ENCODE assay signal across 8 cellular contexts in genomic region chr6:39189915-39190544, GRCh38. TPM values are rescaled to one million over a fixed set of nuclear protein-coding genes. Genes with fewer than 3 reads are reported as not detected.
DNase-seq lines count a peak whose midpoint lies in the region; ATAC-seq, FAIRE-seq and TF ChIP-seq lines count a peak whose summit lies in the region.

No MANE protein-coding gene starts in this region.

- H3K4me1 Mint-ChIP-seq in activated CD8-positive, alpha-beta memory T cell treated with anti-CD3 and anti-CD28 coated beads, Interleukin-2, amount 10 ng/mL, durations not matched to agents 7 days and 5 days: peaks cover 19% of the 10 kb centered on the region
- H3K4me1 Mint-ChIP-seq in activated T-helper 2 cell treated with anti-CD3 and anti-CD28 coated beads, Interferon-gamma antibody, Interleukin-2, Interleukin-4, amounts not matched to agents 10 μg/mL and 5 μg/mL and 100 μg/mL, durations not matched to agents 14 hours and 24 hours and 36 hours (ENCODE audit: low read depth): peaks cover 28% of the 10 kb centered on the region

- no peak overlapping the region for H3K27ac Mint-ChIP-seq in activated CD8-positive, alpha-beta memory T cell treated with anti-CD3 and anti-CD28 coated beads, Interleukin-2, amount 10 ng/mL, durations not matched to agents 7 days and 5 days
- H3K27ac Mint-ChIP-seq in activated T-helper 2 cell treated with anti-CD3 and anti-CD28 coated beads, Interferon-gamma antibody, Interleukin-2, Interleukin-4, amounts not matched to agents 10 μg/mL and 5 μg/mL and 100 μg/mL, durations not matched to agents 14 hours and 24 hours and 36 hours: no peak overlapping the region

- TF ChIP-seq POLR2A in GM12878 (IDR thresholded peaks at IDR 0.05; ENCODE audit: low read depth, low read length): no peak

- CTCF ChIA-PET in activated CD8-positive, alpha-beta memory T cell treated with anti-CD3 and anti-CD28 coated beads, Interleukin-2, amount 10 ng/mL, durations not matched to agents 7 days and 5 days (lab: Charles Lee): interaction anchor here (0.7 to 3.6 kb wide), 13 partner anchors 10 to 115 kb away, joined by 3 to 24 read pairs (median 4); partner anchors contain the start of gene SAYSD1
- CTCF ChIA-PET in GM12878 (lab: Yijun Ruan, JAX): interaction anchor here (0.9 to 3.5 kb wide), 16 partner anchors 12 to 116 kb away, joined by 3 to 32 read pairs (median 5); partner anchors contain the start of gene KCNK5

- ATAC-seq in activated CD8-positive, alpha-beta memory T cell treated with anti-CD3 and anti-CD28 coated beads, Interleukin-2, amount 10 ng/mL, durations not matched to agents 7 days and 5 days: peak; percentile 68
- ATAC-seq in GM12878 (peak; percentile 98), left lobe of liver (peak; percentile 47), HG02588 (IDR thresholded peaks at IDR 0.05; ENCODE audit: unreplicated experiment) (no peak)

- no peak overlapping the region for H3K4me3 Mint-ChIP-seq in activated CD8-positive, alpha-beta memory T cell treated with anti-CD3 and anti-CD28 coated beads, Interleukin-2, amount 10 ng/mL, durations not matched to agents 7 days and 5 days
- H3K4me3 Mint-ChIP-seq in activated T-helper 2 cell treated with anti-CD3 and anti-CD28 coated beads, Interferon-gamma antibody, Interleukin-2, Interleukin-4, amounts not matched to agents 10 μg/mL and 5 μg/mL and 100 μg/mL, durations not matched to agents 14 hours and 24 hours and 36 hours (ENCODE audit: low read depth): no peak overlapping the region

- peak; percentile 56 to 74 (median 57) for TF ChIP-seq CTCF in GM12878 (IDR thresholded peaks at IDR 0.05 in 2 of 3, conservative IDR thresholded peaks at IDR 0.05 in 1 of 3; ENCODE audit: control insufficient read depth in 2 of 3, extremely low read depth in 1 of 3, insufficient read depth in 1 of 3, low read depth in 3 of 3, low read length in 3 of 3)

- POLR2A ChIA-PET in GM12878 (lab: Charles Lee): no interaction called here

- no peaks in the 10 kb centered on the region for H3K27me3 Mint-ChIP-seq in activated CD8-positive, alpha-beta memory T cell treated with anti-CD3 and anti-CD28 coated beads, Interleukin-2, amount 10 ng/mL, durations not matched to agents 7 days and 5 days
- H3K27me3 Mint-ChIP-seq in activated T-helper 2 cell treated with anti-CD3 and anti-CD28 coated beads, Interferon-gamma antibody, Interleukin-2, Interleukin-4, amounts not matched to agents 10 μg/mL and 5 μg/mL and 100 μg/mL, durations not matched to agents 14 hours and 24 hours and 36 hours (ENCODE audit: low read depth): no peaks in the 10 kb centered on the region

- no peak overlapping the region for H3K4me2 ChIP-seq in GM12878 (ENCODE audit: control insufficient read depth, insufficient read depth)

- FAIRE-seq in GM12878 (lab: Jason Lieb, UNC): no peak

- no peak overlapping the region for H2AFZ ChIP-seq in GM12878 (ENCODE audit: control insufficient read depth, low read depth, low read length)

- RAD21 ChIA-PET in GM12878 (lab: Charles Lee; ENCODE audit: unreplicated experiment): interaction anchor here (0.7 to 1.7 kb wide), 9 partner anchors 19 to 113 kb away, joined by 3 to 13 read pairs (median 3); no protein-coding TSS in a partner anchor

- no peaks in the 10 kb centered on the region for H3K79me2 ChIP-seq in GM12878 (ENCODE audit: control insufficient read depth, insufficient read depth, low read length)

- in situ Hi-C loops in GM12878 (cut with MboI): no loop called here

- TF ChIP-seq EP300 in GM12878 (IDR thresholded peaks at IDR 0.05; ENCODE audit: borderline replicate concordance in 1 of 2, control insufficient read depth in 1 of 2, low read depth in 2 of 2, low read length in 2 of 2): no peak

- H3K27me3 ChIP-seq in MG63 (no peaks in the 10 kb centered on the region), GM12878 (replicated peaks in 1 of 2; ENCODE audit: control insufficient read depth in 2 of 2, insufficient read depth in 2 of 2, low read length in 1 of 2) (no peaks in the 10 kb centered on the region)

- TF ChIP-seq RAD21 in GM12878 (IDR thresholded peaks at IDR 0.05; ENCODE audit: insufficient read depth, low read depth, low read length): peak; percentile 53

- H3K27ac ChIP-seq in GM12878 (ENCODE audit: control insufficient read depth, insufficient read depth): no peak overlapping the region

- no TSS peak for BruUV-seq in GM12878 (replicated peaks; lab: Mats Ljungman, UMichigan)

- intact Hi-C loops in GM12878 (cut with micrococcal nuclease; ENCODE audit: unreplicated experiment): loop anchor here (2.0 kb wide), 1 partner anchor 113 kb away; no protein-coding TSS in a partner anchor
- intact Hi-C loops in activated T-helper 2 cell treated with anti-CD3 and anti-CD28 coated beads, Interferon-gamma antibody, Interleukin-2, Interleukin-4, amounts not matched to agents 10 μg/mL and 5 μg/mL and 100 μg/mL, durations not matched to agents 14 hours and 24 hours and 36 hours (cut with micrococcal nuclease): loop anchor here (5.0 kb wide), 1 partner anchor 37 kb away; the partner anchor contains the start of gene KCNK5

- H3K36me3 Mint-ChIP-seq in activated CD8-positive, alpha-beta memory T cell treated with anti-CD3 and anti-CD28 coated beads, Interleukin-2, amount 10 ng/mL, durations not matched to agents 7 days and 5 days: peaks cover 22% of the 10 kb centered on the region
- peaks cover 88% of the 10 kb centered on the region for H3K36me3 Mint-ChIP-seq in activated T-helper 2 cell treated with anti-CD3 and anti-CD28 coated beads, Interferon-gamma antibody, Interleukin-2, Interleukin-4, amounts not matched to agents 10 μg/mL and 5 μg/mL and 100 μg/mL, durations not matched to agents 14 hours and 24 hours and 36 hours (ENCODE audit: low read depth)

- H4K20me1 ChIP-seq in GM12878 (ENCODE audit: control insufficient read depth, insufficient read depth): no peaks in the 10 kb centered on the region

- no peak overlapping the region for H3K9ac ChIP-seq in GM12878 (ENCODE audit: control insufficient read depth, insufficient read depth, low read length)

- peak; percentile 47 for DNase-seq in activated CD8-positive, alpha-beta memory T cell treated with anti-CD3 and anti-CD28 coated beads, Interleukin-2, amount 10 ng/mL, durations not matched to agents 7 days and 5 days
- DNase-seq in activated CD8-positive, alpha-beta memory T cell treated with anti-CD3 and anti-CD28 coated beads for 24 hours: no peak
- DNase-seq in MG63 (peak; percentile 90), GM12878 (ENCODE audit: low read depth, low spot score) (no peak), left lobe of liver (ENCODE audit: low spot score) (no peak), GOT3 (lab: John Stamatoyannopoulos, UW) (no peak)
- no peak for DNase-seq in activated T-helper 2 cell treated with anti-CD3 and anti-CD28 coated beads, Interferon-gamma antibody, Interleukin-2, Interleukin-4, amounts not matched to agents 10 μg/mL and 5 μg/mL and 100 μg/mL, durations not matched to agents 14 hours and 24 hours and 36 hours (ENCODE audit: low spot score)

- H3K4me3 ChIP-seq in MG63: no peak overlapping the region
- no peak overlapping the region for H3K4me3 ChIP-seq in GM12878

- SMC1A ChIA-PET in GM12878 (lab: Charles Lee; ENCODE audit: uncharacterized antibody, unreplicated experiment): interaction anchor here (0.7 to 1.9 kb wide), 8 partner anchors 11 to 295 kb away, joined by 3 to 9 read pairs (median 4); no protein-coding TSS in a partner anchor

- H3K36me3 ChIP-seq in MG63: no peaks in the 10 kb centered on the region; the same call in 1 of the 2 replicates
- no peaks in the 10 kb centered on the region for H3K36me3 ChIP-seq in GM12878 (ENCODE audit: control insufficient read depth in 2 of 2, insufficient read depth in 2 of 2, low read length in 1 of 2)

- no peaks in the 10 kb centered on the region for H3K9me3 Mint-ChIP-seq in activated CD8-positive, alpha-beta memory T cell treated with anti-CD3 and anti-CD28 coated beads, Interleukin-2, amount 10 ng/mL, durations not matched to agents 7 days and 5 days (ENCODE audit: low read depth)
- H3K9me3 Mint-ChIP-seq in activated T-helper 2 cell treated with anti-CD3 and anti-CD28 coated beads, Interferon-gamma antibody, Interleukin-2, Interleukin-4, amounts not matched to agents 10 μg/mL and 5 μg/mL and 100 μg/mL, durations not matched to agents 14 hours and 24 hours and 36 hours: no peaks in the 10 kb centered on the region

- no peaks in the 10 kb centered on the region for H3K9me3 ChIP-seq in MG63
- H3K9me3 ChIP-seq in GM12878 (replicated peaks; ENCODE audit: control insufficient read depth, insufficient read depth, low read length): no peaks in the 10 kb centered on the region

- 59% methylated on average over 15 of the region's 15 CpGs for WGBS in GM12878 (ENCODE audit: insufficient coverage, insufficient replicate concordance, low lambda C conversion rate, missing lambda C conversion rate)

- H3K4me1 ChIP-seq in GM12878 (ENCODE audit: control insufficient read depth, insufficient read depth, low read length): no peaks in the 10 kb centered on the region

TF ChIP-seq in GM12878, 131 proteins besides CTCF, POLR2A, EP300 and RAD21:
- TF ChIP-seq STAT3 (IDR thresholded peaks at IDR 0.05; ENCODE audit: low read depth, low read length): no peak
- peak; percentile 61; the same call in 1 of the 2 replicates for TF ChIP-seq SMC3 (IDR thresholded peaks at IDR 0.05; ENCODE audit: borderline replicate concordance, low read length)

RNA-seq across cellular contexts. Expression of gene KCNK5, which starts 39.2 kb away (rescaled TPM):
- total RNA-seq in activated CD8-positive, alpha-beta memory T cell treated with anti-CD3 and anti-CD28 coated beads, Interleukin-2, amount 10 ng/mL, durations not matched to agents 7 days and 5 days: 10 to 100 TPM; 19.1 to 30.8 TPM
- total RNA-seq in MG63 (2014; rRNA removed; shearing (Covaris generic); ENCODE audit: low replicate concordance): 2.4 and 2.8 TPM in 2 replicates
- total RNA-seq in GM12878 (2013; cell fraction: nucleolus; rRNA removed): 10.8 and 12.5 TPM in 2 replicates
- total RNA-seq in GM12878 (2014; rRNA removed) (3.4 and 4.0 TPM in 2 replicates), GM12878 (2014; rRNA removed; fragmentation: Illumina TruSeq; extraction: Trizol) (1.8 and 2.3 TPM in 2 replicates), GM12878 (2021) (3.8 and 4.2 TPM in 2 replicates), left lobe of liver (62.3 TPM)
- polyA plus RNA-seq in GM12878 (2011; ENCODE audit: low read depth): 0.91 TPM
- polyA plus RNA-seq in GM12878 (2011; rRNA removed) (1.8 and 2.8 TPM in 2 replicates), GM12878 (2014; fragmentation: Illumina TruSeq; extraction: Trizol) (1.4 and 1.9 TPM in 2 replicates), GM12878 (2014; fragmentation: Nextera tagmentation; extraction: Ambion mirVana) (under 1 TPM; 0.11 to 0.27 TPM), GM12878 (2014; rRNA removed) (2.9 and 3.1 TPM in 2 replicates), GM12878 (2016; fragmentation: Nextera tagmentation; extraction: Ambion mirVana) (1 to 10 TPM; 1.4 to 1.6 TPM)
- 3.3 and 3.6 TPM in 2 replicates for polyA plus RNA-seq in GM12878 (2011; cell fraction: cytosol; rRNA removed)
- polyA plus RNA-seq in GM12878 (2011; cell fraction: nucleus; rRNA removed): 5.7 and 6.3 TPM in 2 replicates
- polyA plus RNA-seq in GM12878 (2012): 2.0 and 2.1 TPM in 2 replicates
- 3.4 and 6.3 TPM in 2 replicates for polyA minus RNA-seq in GM12878 (2011; rRNA and poly(A)+ RNA removed)
- polyA minus RNA-seq in GM12878 (2011; cell fraction: cytosol; rRNA and poly(A)+ RNA removed): 2.5 and 2.8 TPM in 2 replicates
- polyA minus RNA-seq in GM12878 (2011; cell fraction: nucleus; rRNA and poly(A)+ RNA removed): 2.3 and 3.8 TPM in 2 replicates
- total RNA-seq in activated T-helper 2 cell treated with anti-CD3 and anti-CD28 coated beads, Interferon-gamma antibody, Interleukin-2, Interleukin-4, amounts not matched to agents 10 μg/mL and 5 μg/mL and 100 μg/mL, durations not matched to agents 14 hours and 24 hours and 36 hours: 41.5 and 42.6 TPM in 2 replicates

Comparison
In these comparisons a context has a peak if more than half of its experiments do, and no peak if none do; other contexts are left out.
1. DNase-seq: peak in activated CD8-positive, alpha-beta memory T cell treated with anti-CD3 and anti-CD28 coated beads, Interleukin-2, amount 10 ng/mL, durations not matched to agents 7 days and 5 days (single experiment) and MG63 (single experiment); none in activated CD8-positive, alpha-beta memory T cell treated with anti-CD3 and anti-CD28 coated beads for 24 hours (single experiment), GM12878 (single experiment), left lobe of liver (single experiment), GOT3 (single experiment) and activated T-helper 2 cell treated with anti-CD3 and anti-CD28 coated beads, Interferon-gamma antibody, Interleukin-2, Interleukin-4, amounts not matched to agents 10 μg/mL and 5 μg/mL and 100 μg/mL, durations not matched to agents 14 hours and 24 hours and 36 hours (single experiment).